Comparison of ENCODE assay signal across 8 cellular contexts in the genomic region with DNA sequence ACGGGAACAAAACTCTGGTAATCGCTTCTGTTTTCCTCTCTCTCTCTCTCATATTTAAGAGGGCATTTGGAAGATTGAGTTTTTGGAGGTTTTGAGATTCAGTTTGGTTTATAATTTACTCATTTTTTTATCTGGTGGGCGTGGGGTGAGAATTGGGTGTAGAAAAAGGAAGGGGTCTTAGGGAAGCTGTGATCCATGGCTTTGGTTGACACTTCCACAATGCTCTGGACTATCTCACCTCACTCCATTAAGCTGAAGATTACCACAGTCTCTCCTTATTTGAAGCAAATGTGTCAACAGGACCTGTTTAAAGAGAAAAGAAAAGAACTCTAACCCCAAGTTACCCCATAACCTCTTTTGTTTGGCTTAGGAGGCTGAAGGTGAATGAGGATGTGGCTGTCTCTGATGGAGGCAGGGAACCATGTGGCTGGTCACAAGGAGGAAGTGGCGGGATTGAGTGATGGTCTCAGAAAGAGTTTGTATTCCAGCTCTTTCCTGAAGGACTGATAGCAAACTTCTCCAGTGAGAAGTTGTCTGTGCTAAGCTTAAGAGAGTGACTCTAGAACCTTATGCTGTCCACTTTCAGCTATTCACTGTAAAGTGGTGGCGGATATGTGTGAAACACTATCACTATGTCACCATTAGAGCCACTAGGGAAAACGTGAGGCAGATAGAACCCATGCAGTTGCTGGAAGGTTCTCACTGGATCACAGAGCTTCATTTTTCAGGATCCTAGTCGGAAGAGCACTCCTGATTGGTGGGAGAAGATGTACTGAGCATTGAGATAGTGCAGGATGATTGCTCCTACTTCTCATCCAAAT. TPM values are rescaled to one million over a fixed set of nuclear protein-coding genes. Genes with fewer than 3 reads are reported as not detected.
A peak's percentile ranks its signal among the peaks of the same experiment; 100 is the strongest.
DNase-seq lines count a peak whose midpoint lies in the region; ATAC-seq and TF ChIP-seq lines count a peak whose summit lies in the region.

No MANE protein-coding gene starts in this region.

- H3K4me1 Mint-ChIP-seq in GM23338 = peaks cover 12% of the 10 kb centered on the region

- H3K27me3 Mint-ChIP-seq in GM23338 (ENCODE audit: insufficient read depth, low read depth, poor library complexity) = peaks cover 25% of the 10 kb centered on the region

- no peaks in the 10 kb centered on the region for H3K9me2 ChIP-seq in GM23338 (ENCODE audit: insufficient read depth)

- no peaks in the 10 kb centered on the region for H3K36me3 ChIP-seq in BJ (ENCODE audit: control insufficient read depth, insufficient read depth, low read length)
- H3K36me3 ChIP-seq in GM23338 (ENCODE audit: insufficient read depth) = no peaks in the 10 kb centered on the region
- H3K36me3 ChIP-seq in SJSA1 = peaks cover 5% of the 10 kb centered on the region
- H3K36me3 ChIP-seq in esophagus (ENCODE audit: control insufficient read depth in 2 of 2, insufficient read depth in 2 of 2, low read length in 1 of 2) = no peaks in the 10 kb centered on the region
- H3K36me3 ChIP-seq in osteoblast (ENCODE audit: insufficient read depth, low read length) = no peaks in the 10 kb centered on the region

- TF ChIP-seq CTCF in BJ (IDR thresholded peaks at IDR 0.05; ENCODE audit: insufficient read depth, low read depth, low read length) = no peak
- TF ChIP-seq CTCF in GM23338 (conservative IDR thresholded peaks at IDR 0.05; ENCODE audit: low read depth in 2 of 2) = no peak
- TF ChIP-seq CTCF in osteoblast (IDR thresholded peaks at IDR 0.05; ENCODE audit: extremely low read depth, low read depth, low read length) = no peak

- H3K9me3 ChIP-seq in SJSA1 (replicated peaks) (no peaks in the 10 kb centered on the region), esophagus (ENCODE audit: control insufficient read depth in 2 of 2, insufficient read depth in 1 of 2, low read depth in 1 of 2, low read length in 1 of 2) (no peaks in the 10 kb centered on the region), osteoblast (ENCODE audit: low read depth, low read length) (no peaks in the 10 kb centered on the region)

- CTCF ChIA-PET in BJ (lab: Yijun Ruan, JAX) = interaction anchor here (1.8 kb wide), 1 partner anchor 12 kb away, joined by 10 read pairs; no protein-coding TSS in a partner anchor

- POLR2A ChIA-PET in BJ (lab: Charles Lee) = no interaction called here

- H3K36me3 Mint-ChIP-seq in GM23338 (ENCODE audit: low read depth) = no peaks in the 10 kb centered on the region

- peak overlapping the region; percentile 77 for H3K4me3 Mint-ChIP-seq in GM23338

- H3K4me1 ChIP-seq in GM23338 (ENCODE audit: insufficient read depth) (no peaks in the 10 kb centered on the region), SJSA1 (replicated peaks) (0 out of 2 replicates have a peak, but pooled peaks cover 8% of the 10 kb centered on the region), esophagus (ENCODE audit: control insufficient read depth in 2 of 2, insufficient read depth in 2 of 2, low read length in 1 of 2) (peaks cover 0 to 5% of the 10 kb centered on the region in 2 donors), osteoblast (ENCODE audit: insufficient read depth, low read length) (peaks cover 4% of the 10 kb centered on the region)

- 37 to 40% methylated on average over 7 of the region's 7 CpGs for WGBS in esophagus, 2 donors

- H3K79me2 ChIP-seq in GM23338 (replicated peaks; ENCODE audit: insufficient read depth) (no peaks in the 10 kb centered on the region), osteoblast (ENCODE audit: insufficient read depth, low read length) (no peaks in the 10 kb centered on the region)

- H3K27ac ChIP-seq in GM23338 (ENCODE audit: low read depth) (no peak overlapping the region), SJSA1 (peak overlapping the region; percentile 98), esophagus (ENCODE audit: low read depth in 2 of 2, low read length in 1 of 2) (no peak overlapping the region), osteoblast (ENCODE audit: low read depth, low read length) (no peak overlapping the region)

- H2AFZ ChIP-seq in GM23338 (peak overlapping the region; percentile 97), osteoblast (ENCODE audit: low read length) (peak overlapping the region; percentile 38)

- no peaks in the 10 kb centered on the region for H3F3A ChIP-seq in GM23338 (replicated peaks; ENCODE audit: low read depth)

- H3K27me3 ChIP-seq in BJ (ENCODE audit: control insufficient read depth, insufficient read depth, low read length) (no peaks in the 10 kb centered on the region), GM23338 (ENCODE audit: insufficient read depth) (peaks cover 47% of the 10 kb centered on the region), SJSA1 (replicated peaks) (no peaks in the 10 kb centered on the region), esophagus (ENCODE audit: control insufficient read depth in 1 of 2, insufficient read depth in 2 of 2, low read length in 2 of 2) (peaks cover 0 to 3% of the 10 kb centered on the region in 2 donors), osteoblast (ENCODE audit: insufficient read depth, low read length) (peaks cover 9% of the 10 kb centered on the region)

- H4K20me1 ChIP-seq in GM23338 (replicated peaks; ENCODE audit: insufficient read depth) (no peaks in the 10 kb centered on the region), osteoblast (ENCODE audit: insufficient read depth, low read length) (no peaks in the 10 kb centered on the region)

- no peak overlapping the region for H3K27ac Mint-ChIP-seq in GM23338

- peak overlapping the region; percentile 77 for H3K4me3 ChIP-seq in BJ (ENCODE audit: low read depth, low read length)
- H3K4me3 ChIP-seq in GM23338 = peak overlapping the region; percentile 64
- H3K4me3 ChIP-seq in SJSA1 = peak overlapping the region; percentile 85
- H3K4me3 ChIP-seq in esophagus (ENCODE audit: low read depth in 1 of 2, low read length in 2 of 2) = peak overlapping the region; percentile 57 to 58
- peak overlapping the region; percentile 77 for H3K4me3 ChIP-seq in osteoblast (ENCODE audit: insufficient read depth, low read length)

- H3K4me2 ChIP-seq in GM23338 = peak overlapping the region; percentile 80
- peak overlapping the region; percentile 88 for H3K4me2 ChIP-seq in osteoblast (ENCODE audit: insufficient read depth, low read length)

- H3K9me3 Mint-ChIP-seq in GM23338 = no peaks in the 10 kb centered on the region

- ATAC-seq in GM23338 = no peak
- no peak for ATAC-seq in GM19035 (IDR thresholded peaks at IDR 0.05; ENCODE audit: unreplicated experiment)
- ATAC-seq in GM19467 (IDR thresholded peaks at IDR 0.05; ENCODE audit: unreplicated experiment) = no peak

- DNase-seq in BJ (ENCODE audit: low read depth) (no peak), GM23338 (ENCODE audit: low spot score) (no peak), SJSA1 (ENCODE audit: low read depth in 1 of 2, low spot score in 2 of 2) (peak in 1 of 2 experiments; percentile 80), osteoblast (ENCODE audit: insufficient read length, low spot score, missing footprints) (peak; percentile 38)
- DNase-seq in stimulated activated CD4-positive, alpha-beta T cell treated with anti-CD3 and anti-CD28 coated beads, Interleukin-2, amount 100 ng/mL, for 48 hours = no peak

TF ChIP-seq in GM23338, 12 proteins besides CTCF, POLR2A, EP300 and RAD21:
- peak; percentile 51 for TF ChIP-seq EZH2 (IDR thresholded peaks at IDR 0.05; ENCODE audit: low read depth, unreplicated experiment)
- TF ChIP-seq ZNF114 (CRISPR knock-in tag; IDR thresholded peaks at IDR 0.05) = no peak

RNA-seq across cellular contexts. Expression of gene ZNF804A, which starts 0.9 kb away (rescaled TPM):
- 0.53 and 0.96 TPM in 2 replicates for polyA plus RNA-seq in BJ (2011; rRNA removed)
- polyA minus RNA-seq in BJ (2011; rRNA and poly(A)+ RNA removed) = 0.10 and 0.57 TPM in 2 replicates
- total RNA-seq in GM23338 (2014; rRNA removed; shearing (Covaris generic)) = not detected in 2 replicates
- polyA plus RNA-seq in GM23338 (2016; fragmentation: Nextera tagmentation; extraction: Ambion mirVana) = 0.05 TPM in 1 of 2 replicates, not detected in the other
- total RNA-seq in SJSA1 (2014; rRNA removed; shearing (Covaris generic)) = 8.0 and 12.1 TPM in 2 replicates
- under 1 TPM in 1 of 2 donors, not detected in 1; 0.01 TPM for polyA plus RNA-seq in esophagus
- under 0.01 TPM in 1 of 2 replicates, not detected in the other for total RNA-seq in osteoblast
